8 cellular contexts compared by ENCODE assay signal in the genomic region with DNA sequence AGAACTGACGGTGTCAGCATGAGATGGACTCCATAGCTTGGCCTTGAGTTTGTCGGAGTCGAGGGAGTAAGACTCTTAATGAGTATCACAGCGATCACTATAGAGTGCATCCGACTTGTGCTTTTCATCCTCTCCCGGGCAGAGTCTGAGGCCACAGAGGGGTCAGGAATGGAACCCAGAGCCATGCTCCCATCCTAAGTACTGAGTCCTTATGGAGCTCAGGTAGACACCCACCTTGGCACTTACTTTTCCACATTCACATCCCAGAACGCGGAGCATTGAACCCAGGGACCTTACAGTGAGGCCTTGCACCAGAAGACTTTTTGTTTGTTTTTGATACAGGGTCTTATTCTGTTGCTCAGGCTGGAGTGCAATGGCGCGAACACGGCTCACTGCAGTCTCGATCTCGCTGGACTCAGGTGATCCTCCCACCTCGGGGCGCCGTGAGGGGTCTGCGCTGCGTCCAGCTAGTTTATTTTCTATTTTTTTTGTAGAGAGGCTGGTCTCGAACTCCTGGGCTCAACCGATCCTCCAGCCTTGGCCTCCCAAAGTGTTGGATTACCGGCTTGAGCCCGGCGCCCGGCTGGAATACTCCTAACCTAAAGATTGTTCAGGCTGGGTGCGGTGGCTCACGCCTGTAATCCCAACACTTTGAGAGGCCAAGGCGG. TPM values are rescaled to one million over a fixed set of nuclear protein-coding genes. Genes with fewer than 3 reads are reported as not detected.
A peak's percentile ranks its signal among the peaks of the same experiment; 100 is the strongest.
DNase-seq lines count a peak whose midpoint lies in the region; ATAC-seq and TF ChIP-seq lines count a peak whose summit lies in the region.

No MANE protein-coding gene starts in this region.

- CTCF ChIA-PET in SK-N-SH (lab: Yijun Ruan, JAX), result interaction anchor here (0.6 to 5.3 kb wide), 15 partner anchors 9 to 168 kb away, joined by 3 to 52 read pairs (median 5); a partner anchor contains a TSS

- TF ChIP-seq CTCF in GM10266 (IDR thresholded peaks at IDR 0.05; ENCODE audit: control insufficient read depth, insufficient read depth, low read depth, missing control alignments) (no peak), SK-N-SH (IDR thresholded peaks at IDR 0.05) (no peak), fibroblast of lung (conservative IDR thresholded peaks at IDR 0.05 in 1 of 2, IDR thresholded peaks at IDR 0.05 in 1 of 2; ENCODE audit: low read depth in 1 of 2, low read length in 2 of 2) (no peak), neutrophil (IDR thresholded peaks at IDR 0.05) (no peak)

- DNase-seq in GM10266 (ENCODE audit: extremely low spot score), result peak; percentile 40
- DNase-seq in SK-N-SH, result no peak
- DNase-seq in fibroblast of lung (ENCODE audit: low read depth in 2 of 2), result peak in 1 of 2 donors; percentile 33
- DNase-seq in retina, result no peak

- H3K4me1 ChIP-seq in SK-N-SH (ENCODE audit: control insufficient read depth in 1 of 2, insufficient read depth in 2 of 2, low read depth in 1 of 2, low read length in 1 of 2) (peaks cover 0 to 8% of the 10 kb centered on the region in 2 experiments; a peak in 1 of 4 replicates), fibroblast of lung (ENCODE audit: control insufficient read depth, extremely low read depth, insufficient read depth, low read length) (peaks cover 9% of the 10 kb centered on the region), neutrophil (ENCODE audit: control insufficient read depth in 1 of 2, insufficient read depth in 1 of 2, low read depth in 1 of 2, low read length in 1 of 2) (peaks cover 31 to 36% of the 10 kb centered on the region in 2 experiments)

- peak overlapping the region in 1 of 2 experiments; percentile 33; a peak in 2 of 4 replicates for H3K27ac ChIP-seq in SK-N-SH (ENCODE audit: low read depth in 2 of 2, low read length in 1 of 2)
- H3K27ac ChIP-seq in fibroblast of lung (ENCODE audit: insufficient read depth, low read length), result peak overlapping the region; percentile 76
- peak overlapping the region; percentile 92 for H3K27ac ChIP-seq in neutrophil

- H3K27me3 ChIP-seq in SK-N-SH (ENCODE audit: insufficient read depth) (no peaks in the 10 kb centered on the region), fibroblast of lung (ENCODE audit: control insufficient read depth, insufficient read depth, low read length) (no peaks in the 10 kb centered on the region), neutrophil (no peaks in the 10 kb centered on the region)

- peak overlapping the region; percentile 93 for H2AFZ ChIP-seq in SK-N-SH (ENCODE audit: low read depth)
- H2AFZ ChIP-seq in fibroblast of lung (ENCODE audit: low read length), result peak overlapping the region; percentile 95

- TF ChIP-seq RAD21 in SK-N-SH (IDR thresholded peaks at IDR 0.05; ENCODE audit: low read length), result no peak

- H3K9me2 ChIP-seq in SK-N-SH, result no peaks in the 10 kb centered on the region

- ATAC-seq in HG02678 (IDR thresholded peaks at IDR 0.05; ENCODE audit: unreplicated experiment) (peak; percentile 19), HG03095 (IDR thresholded peaks at IDR 0.05; ENCODE audit: unreplicated experiment) (no peak), GM18520 (IDR thresholded peaks at IDR 0.05; ENCODE audit: unreplicated experiment) (no peak)

- peak overlapping the region; percentile 78 to 88 for H3K4me3 ChIP-seq in SK-N-SH (ENCODE audit: low read depth in 2 of 2, low read length in 1 of 2)
- peak overlapping the region; percentile 70 to 93 (median 86) for H3K4me3 ChIP-seq in fibroblast of lung (replicated peaks in 1 of 4; ENCODE audit: control extremely low read depth in 1 of 4, insufficient read depth in 1 of 4, low read depth in 3 of 4, low read length in 4 of 4)
- peak overlapping the region; percentile 79 to 82 for H3K4me3 ChIP-seq in neutrophil (ENCODE audit: low read depth in 1 of 2, low read length in 1 of 2)

- POLR2A ChIA-PET in SK-N-SH (lab: Yijun Ruan, JAX), result interaction anchor here (0.5 to 1.8 kb wide), 3 partner anchors 26 to 59 kb away, joined by 3 to 4 read pairs (median 4); a partner anchor contains a TSS

- H3K9ac ChIP-seq in SK-N-SH (peak overlapping the region; percentile 87; the same call in 1 of the 2 replicates), fibroblast of lung (ENCODE audit: insufficient read depth, low read length) (peak overlapping the region; percentile 92)

- H3F3A ChIP-seq in SK-N-SH (replicated peaks; ENCODE audit: insufficient read depth), result peaks cover 22% of the 10 kb centered on the region

- no peak for TF ChIP-seq EP300 in SK-N-SH (IDR thresholded peaks at IDR 0.05; ENCODE audit: borderline replicate concordance in 1 of 2, low read depth in 1 of 2, low read length in 1 of 2)

- H3K79me2 ChIP-seq in SK-N-SH (ENCODE audit: insufficient read depth), result peaks cover 70% of the 10 kb centered on the region
- H3K79me2 ChIP-seq in fibroblast of lung (ENCODE audit: control insufficient read depth, insufficient read depth, low read length), result peaks cover 50% of the 10 kb centered on the region

- WGBS in SK-N-SH (ENCODE audit: low lambda C conversion rate), result 77% methylated on average over 22 of the region's 27 CpGs

- H4K20me1 ChIP-seq in SK-N-SH (ENCODE audit: insufficient read depth), result peaks cover 37% of the 10 kb centered on the region
- H4K20me1 ChIP-seq in fibroblast of lung (ENCODE audit: control insufficient read depth, extremely low read depth, insufficient read depth, low read length), result peaks cover 5% of the 10 kb centered on the region

- H3K36me3 ChIP-seq in SK-N-SH (replicated peaks in 1 of 2; ENCODE audit: control insufficient read depth in 1 of 2, insufficient read depth in 2 of 2, low read length in 1 of 2) (peaks cover 6 to 11% of the 10 kb centered on the region in 2 experiments), fibroblast of lung (ENCODE audit: control insufficient read depth, insufficient read depth, low read length) (peaks cover 3% of the 10 kb centered on the region), neutrophil (peaks cover 18% of the 10 kb centered on the region)

- H3K9me3 ChIP-seq in SK-N-SH (no peaks in the 10 kb centered on the region), fibroblast of lung (ENCODE audit: control insufficient read depth, insufficient read depth, low read depth, low read length) (no peaks in the 10 kb centered on the region), neutrophil (no peaks in the 10 kb centered on the region)

- peak overlapping the region; percentile 88 for H3K4me2 ChIP-seq in SK-N-SH
- peak overlapping the region; percentile 97 for H3K4me2 ChIP-seq in fibroblast of lung (ENCODE audit: extremely low read depth, insufficient read depth, low read length)

TF ChIP-seq in SK-N-SH, 30 proteins besides CTCF, POLR2A, EP300 and RAD21 (continues in another document):
- TF ChIP-seq NRF1 (IDR thresholded peaks at IDR 0.05; ENCODE audit: low read depth, low read length), result no peak
- TF ChIP-seq, protein P1, sequence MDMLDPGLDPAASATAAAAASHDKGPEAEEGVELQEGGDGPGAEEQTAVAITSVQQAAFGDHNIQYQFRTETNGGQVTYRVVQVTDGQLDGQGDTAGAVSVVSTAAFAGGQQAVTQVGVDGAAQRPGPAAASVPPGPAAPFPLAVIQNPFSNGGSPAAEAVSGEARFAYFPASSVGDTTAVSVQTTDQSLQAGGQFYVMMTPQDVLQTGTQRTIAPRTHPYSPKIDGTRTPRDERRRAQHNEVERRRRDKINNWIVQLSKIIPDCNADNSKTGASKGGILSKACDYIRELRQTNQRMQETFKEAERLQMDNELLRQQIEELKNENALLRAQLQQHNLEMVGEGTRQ (IDR thresholded peaks at IDR 0.05; ENCODE audit: borderline replicate concordance, low read depth, low read length), result no peak
- TF ChIP-seq, protein P2, sequence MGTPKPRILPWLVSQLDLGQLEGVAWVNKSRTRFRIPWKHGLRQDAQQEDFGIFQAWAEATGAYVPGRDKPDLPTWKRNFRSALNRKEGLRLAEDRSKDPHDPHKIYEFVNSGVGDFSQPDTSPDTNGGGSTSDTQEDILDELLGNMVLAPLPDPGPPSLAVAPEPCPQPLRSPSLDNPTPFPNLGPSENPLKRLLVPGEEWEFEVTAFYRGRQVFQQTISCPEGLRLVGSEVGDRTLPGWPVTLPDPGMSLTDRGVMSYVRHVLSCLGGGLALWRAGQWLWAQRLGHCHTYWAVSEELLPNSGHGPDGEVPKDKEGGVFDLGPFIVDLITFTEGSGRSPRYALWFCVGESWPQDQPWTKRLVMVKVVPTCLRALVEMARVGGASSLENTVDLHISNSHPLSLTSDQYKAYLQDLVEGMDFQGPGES (IDR thresholded peaks at IDR 0.05; ENCODE audit: low read depth, low read length), result no peak

RNA-seq across cellular contexts. Expression of a gene that starts 0.7 kb away (rescaled TPM):
- polyA plus RNA-seq in SK-N-SH (2012; rRNA removed) (164 and 210 TPM in 2 replicates), fibroblast of lung (150 and 164 TPM in 2 replicates)
- polyA plus RNA-seq in SK-N-SH (2012; cell fraction: cytosol; rRNA removed), result 208 and 246 TPM in 2 replicates
- 124 and 180 TPM in 2 replicates for polyA plus RNA-seq in SK-N-SH (2012; cell fraction: nucleus; rRNA removed)
- 176 and 188 TPM in 2 replicates for total RNA-seq in fibroblast of lung
- polyA plus RNA-seq in fibroblast of lung (2012), result 184 and 215 TPM in 2 replicates
- 44.1 and 46.0 TPM in 2 replicates for polyA minus RNA-seq in fibroblast of lung (ENCODE audit: low replicate concordance)

RNA-seq across cellular contexts. Expression of a gene that starts 24.0 kb away (rescaled TPM):
- 10.6 and 12.4 TPM in 2 replicates for polyA plus RNA-seq in SK-N-SH (2012; rRNA removed)
- polyA plus RNA-seq in SK-N-SH (2012; cell fraction: cytosol; rRNA removed), result 10.9 and 11.4 TPM in 2 replicates
- 19.5 and 24.8 TPM in 2 replicates for polyA plus RNA-seq in SK-N-SH (2012; cell fraction: nucleus; rRNA removed)
- total RNA-seq in fibroblast of lung, result 18.2 and 22.3 TPM in 2 replicates
- 17.5 and 18.4 TPM in 2 replicates for polyA plus RNA-seq in fibroblast of lung
- 12.9 and 14.4 TPM in 2 replicates for polyA plus RNA-seq in fibroblast of lung (2012)
- 7.1 and 19.4 TPM in 2 replicates for polyA minus RNA-seq in fibroblast of lung (ENCODE audit: low replicate concordance)

RNA-seq across cellular contexts. Expression of a gene that starts 24.1 kb away (rescaled TPM):
- polyA plus RNA-seq in SK-N-SH (2012; rRNA removed) (34.1 and 48.2 TPM in 2 replicates), fibroblast of lung (47.5 and 52.7 TPM in 2 replicates)
- polyA plus RNA-seq in SK-N-SH (2012; cell fraction: cytosol; rRNA removed), result 61.6 and 81.5 TPM in 2 replicates
- polyA plus RNA-seq in SK-N-SH (2012; cell fraction: nucleus; rRNA removed), result 7.6 and 15.6 TPM in 2 replicates
- total RNA-seq in fibroblast of lung, result 26.5 and 29.6 TPM in 2 replicates
- 43.1 and 47.7 TPM in 2 replicates for polyA plus RNA-seq in fibroblast of lung (2012)
- 1.0 and 3.2 TPM in 2 replicates for polyA minus RNA-seq in fibroblast of lung (ENCODE audit: low replicate concordance)

RNA-seq across cellular contexts. Expression of a gene that starts 25.6 kb away (rescaled TPM):
- polyA plus RNA-seq in SK-N-SH (2012; rRNA removed) (596 and 607 TPM in 2 replicates), fibroblast of lung (616 and 638 TPM in 2 replicates)
- 700 and 718 TPM in 2 replicates for polyA plus RNA-seq in SK-N-SH (2012; cell fraction: cytosol; rRNA removed)
- 172 and 211 TPM in 2 replicates for polyA plus RNA-seq in SK-N-SH (2012; cell fraction: nucleus; rRNA removed)
- 222 and 289 TPM in 2 replicates for total RNA-seq in fibroblast of lung
- 638 and 701 TPM in 2 replicates for polyA plus RNA-seq in fibroblast of lung (2012)
- 69.7 and 113 TPM in 2 replicates for polyA minus RNA-seq in fibroblast of lung (ENCODE audit: low replicate concordance)

RNA-seq across cellular contexts. Expression of a gene that starts 32.4 kb away (rescaled TPM):
- 1,149 and 1,199 TPM in 2 replicates for polyA plus RNA-seq in SK-N-SH (2012; rRNA removed)
- polyA plus RNA-seq in SK-N-SH (2012; cell fraction: cytosol; rRNA removed), result 571 and 799 TPM in 2 replicates
- polyA plus RNA-seq in SK-N-SH (2012; cell fraction: nucleus; rRNA removed), result 370 and 664 TPM in 2 replicates
- 455 and 512 TPM in 2 replicates for total RNA-seq in fibroblast of lung
- 312 and 427 TPM in 2 replicates for polyA plus RNA-seq in fibroblast of lung
- polyA plus RNA-seq in fibroblast of lung (2012), result 437 and 587 TPM in 2 replicates
- 422 and 458 TPM in 2 replicates for polyA minus RNA-seq in fibroblast of lung (ENCODE audit: low replicate concordance)
